Comparison of ENCODE assay signal across 22 cellular contexts in genomic region chr11:27011560-27012253, GRCh38. TPM values are rescaled to one million over a fixed set of nuclear protein-coding genes. Genes with fewer than 3 reads are reported as not detected.
A peak's percentile ranks its signal among the peaks of the same experiment; 100 is the strongest.
DNase-seq lines count a peak whose midpoint lies in the region; ATAC-seq and TF ChIP-seq lines count a peak whose summit lies in the region.
"Had no signal": no experiment of that assay in that cellular context is flagged by ENCODE, and none has a peak within 500 bp of the region (broad histone marks: within the 10 kb centered on the region; RNA-seq: fewer than 3 reads in every experiment).

No MANE protein-coding gene starts in this region.

- H3K9me3 Mint-ChIP-seq in progenitor cell of endocrine pancreas (ENCODE audit: low read depth), result no peaks in the 10 kb centered on the region
- H3K9me3 Mint-ChIP-seq: activated CD4-positive, alpha-beta T cell treated with anti-CD3 and anti-CD28 coated beads, Interleukin-2, amount 10 ng/mL, durations not matched to agents 7 days and 5 days had no signal

- no peaks in the 10 kb centered on the region for H3K9me3 ChIP-seq in SJCRH30 (replicated peaks)
- H3K9me3 ChIP-seq: thyroid gland had no signal

- TF ChIP-seq CTCF in progenitor cell of endocrine pancreas (IDR thresholded peaks at IDR 0.05; ENCODE audit: unreplicated experiment), result no peak

- DNase-seq in SJCRH30 (peak; percentile 9 to 57), progenitor cell of endocrine pancreas (ENCODE audit: low spot score, unreplicated experiment) (no peak), AML-193 (lab: John Stamatoyannopoulos, UW) (no peak), NCI-H1092 (lab: John Stamatoyannopoulos, UW) (no peak), dedifferentiated amniotic fluid mesenchymal stem cell (ENCODE audit: extremely low spot score) (no peak)
- DNase-seq: activated CD4-positive, alpha-beta T cell treated with anti-CD3 and anti-CD28 coated beads, Interleukin-2, amount 10 ng/mL, durations not matched to agents 7 days and 5 days; activated CD8-positive, alpha-beta memory T cell treated with anti-CD3 and anti-CD28 coated beads, Interleukin-2, amount 50 U/mL, for 4 hours; activated effector memory CD4-positive, alpha-beta T cell treated with anti-CD3 and anti-CD28 coated beads, Interleukin-2, amount 50 U/mL, for 16 hours; cerebellar nuclear complex; kidney; NCI-H1436 treated with DMSO at 0.1 percent for 48 hours; NCI-H2171 treated with DMSO at 0.1 percent for 48 hours; thyroid gland had no signal

- H2AFZ ChIP-seq in ACC112 (ENCODE audit: low read length, unreplicated experiment), result peak overlapping the region; percentile 79
- H2AFZ ChIP-seq: GM23248 had no signal

- H3K4me3 ChIP-seq in ACC112 (ENCODE audit: low read depth, low read length) (no peak overlapping the region), SJCRH30 (peak overlapping the region; percentile 45)
- H3K4me3 ChIP-seq: GM23248, thyroid gland had no signal

- no peaks in the 10 kb centered on the region for H3K27me3 ChIP-seq in ACC112 (ENCODE audit: insufficient read depth, low read length)
- no peaks in the 10 kb centered on the region for H3K27me3 ChIP-seq in SJCRH30
- H3K27me3 ChIP-seq in layer of hippocampus (ENCODE audit: control insufficient read depth, insufficient read depth, low read length), result no peaks in the 10 kb centered on the region
- H3K27me3 ChIP-seq: thyroid gland had no signal

- no peaks in the 10 kb centered on the region for H3K36me3 Mint-ChIP-seq in progenitor cell of endocrine pancreas (ENCODE audit: insufficient read depth)
- H3K36me3 Mint-ChIP-seq: stimulated activated effector memory CD8-positive, alpha-beta T cell treated with anti-CD3 and anti-CD28 coated beads, Interleukin-12 subunit alpha, Interleukin-12 subunit beta, amount 100 ng/mL, for 72 hours had no signal

- no peak overlapping the region for H3K27ac ChIP-seq in ACC112 (ENCODE audit: low read depth, low read length)
- peak overlapping the region; percentile 46 for H3K27ac ChIP-seq in SJCRH30
- H3K27ac ChIP-seq in layer of hippocampus (ENCODE audit: low read depth, low read length), result peak overlapping the region; percentile 40
- H3K27ac ChIP-seq: C4-2B, GM23248, thyroid gland had no signal

- H3K4me1 Mint-ChIP-seq in progenitor cell of endocrine pancreas (ENCODE audit: low read depth), result peaks cover 23% of the 10 kb centered on the region
- H3K4me1 Mint-ChIP-seq: activated CD4-positive, alpha-beta T cell treated with anti-CD3 and anti-CD28 coated beads, Interleukin-2, amount 10 ng/mL, durations not matched to agents 7 days and 5 days; stimulated activated effector memory CD8-positive, alpha-beta T cell treated with anti-CD3 and anti-CD28 coated beads, Interleukin-12 subunit alpha, Interleukin-12 subunit beta, amount 100 ng/mL, for 72 hours had no signal

- H3K27me3 Mint-ChIP-seq in progenitor cell of endocrine pancreas, result no peaks in the 10 kb centered on the region
- H3K27me3 Mint-ChIP-seq: activated CD4-positive, alpha-beta T cell treated with anti-CD3 and anti-CD28 coated beads, Interleukin-2, amount 10 ng/mL, durations not matched to agents 7 days and 5 days had no signal

- no peak overlapping the region for H3K4me3 Mint-ChIP-seq in progenitor cell of endocrine pancreas (ENCODE audit: low read depth)
- H3K4me3 Mint-ChIP-seq: activated CD4-positive, alpha-beta T cell treated with anti-CD3 and anti-CD28 coated beads, Interleukin-2, amount 10 ng/mL, durations not matched to agents 7 days and 5 days; stimulated activated effector memory CD8-positive, alpha-beta T cell treated with anti-CD3 and anti-CD28 coated beads, Interleukin-12 subunit alpha, Interleukin-12 subunit beta, amount 100 ng/mL, for 72 hours had no signal

- ATAC-seq in GM21529 (IDR thresholded peaks at IDR 0.05; ENCODE audit: unreplicated experiment), result no peak
- ATAC-seq: stimulated activated effector memory CD8-positive, alpha-beta T cell treated with anti-CD3 and anti-CD28 coated beads, Interleukin-12 subunit alpha, Interleukin-12 subunit beta, amount 100 ng/mL, for 72 hours had no signal

- H3K27ac Mint-ChIP-seq in progenitor cell of endocrine pancreas, result peak overlapping the region; percentile 7
- H3K27ac Mint-ChIP-seq: activated CD4-positive, alpha-beta T cell treated with anti-CD3 and anti-CD28 coated beads, Interleukin-2, amount 10 ng/mL, durations not matched to agents 7 days and 5 days; stimulated activated effector memory CD8-positive, alpha-beta T cell treated with anti-CD3 and anti-CD28 coated beads, Interleukin-12 subunit alpha, Interleukin-12 subunit beta, amount 100 ng/mL, for 72 hours had no signal

- peaks cover 9% of the 10 kb centered on the region for H3K4me1 ChIP-seq in ACC112 (ENCODE audit: control insufficient read depth, insufficient read depth, low read length, unreplicated experiment)
- H3K4me1 ChIP-seq in SJCRH30, result peaks cover 8% of the 10 kb centered on the region

- no peaks in the 10 kb centered on the region for H3K79me2 ChIP-seq in ACC112 (ENCODE audit: control insufficient read depth, insufficient read depth, low read length, unreplicated experiment)

- no peaks in the 10 kb centered on the region for H3K36me3 ChIP-seq in ACC112 (ENCODE audit: insufficient read depth, low read length)
- no peaks in the 10 kb centered on the region for H3K36me3 ChIP-seq in SJCRH30
- H3K36me3 ChIP-seq: thyroid gland had no signal

RNA-seq across cellular contexts. Expression of gene FIBIN, which starts 17.8 kb away (rescaled TPM):
- total RNA-seq in SJCRH30 (2014; rRNA removed; shearing (Covaris generic)), result 0.15 and 0.36 TPM in 2 replicates
- total RNA-seq in progenitor cell of endocrine pancreas, result 0.24 and 0.31 TPM in 2 replicates
- total RNA-seq: activated CD4-positive, alpha-beta T cell treated with anti-CD3 and anti-CD28 coated beads, Interleukin-2, amount 10 ng/mL, durations not matched to agents 7 days and 5 days; RPMI7951 had no signal

RNA-seq across cellular contexts. Expression of gene BBOX1, which starts 28.9 kb away (rescaled TPM):
- not detected in 2 replicates for total RNA-seq in SJCRH30 (2014; rRNA removed; shearing (Covaris generic))
- not detected in 2 replicates for total RNA-seq in progenitor cell of endocrine pancreas
- total RNA-seq: A673; activated CD4-positive, alpha-beta T cell treated with anti-CD3 and anti-CD28 coated beads, Interleukin-2, amount 10 ng/mL, durations not matched to agents 7 days and 5 days; GM23248; M059J had no signal

Comparison
In these comparisons a context has a peak if more than half of its experiments do, and no peak if none do; other contexts are left out.
1. DNase-seq: peak in SJCRH30 (2 of 2); none in progenitor cell of endocrine pancreas (single experiment), AML-193 (0 of 2), NCI-H1092 (single experiment) and dedifferentiated amniotic fluid mesenchymal stem cell (single experiment).